In the genomic region with DNA sequence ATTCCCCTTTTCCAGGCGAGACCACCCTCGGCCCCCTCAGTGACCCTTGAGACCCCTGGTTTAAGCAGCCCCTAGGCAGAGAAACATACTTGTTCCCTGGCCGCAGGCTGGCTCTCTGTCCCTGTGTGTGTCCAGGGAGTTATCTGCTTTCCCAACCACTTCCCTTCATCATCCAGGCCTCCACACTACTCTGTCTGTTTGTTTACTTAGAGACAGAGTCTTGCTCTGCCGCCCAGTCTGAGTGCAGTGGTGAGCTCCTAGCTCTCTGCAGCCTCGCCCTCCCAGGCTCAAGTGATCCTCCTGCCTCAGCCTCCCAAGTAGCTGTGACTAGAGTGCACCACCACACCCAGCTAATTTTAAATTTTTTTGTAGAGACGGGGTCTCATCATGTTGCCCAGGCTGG, we compare ENCODE assay signal across 12 cellular contexts. TPM values are rescaled to one million over a fixed set of nuclear protein-coding genes. Genes with fewer than 3 reads are reported as not detected.
DNase-seq lines count a peak whose midpoint lies in the region; ATAC-seq and TF ChIP-seq lines count a peak whose summit lies in the region.
"Had no signal": no experiment of that assay in that cellular context is flagged by ENCODE, and none has a peak within 500 bp of the region (broad histone marks: within the 10 kb centered on the region; RNA-seq: fewer than 3 reads in every experiment).

No MANE protein-coding gene starts in this region.

- H3K4me3 ChIP-seq in Panc1 (ENCODE audit: low read depth in 2 of 2, low read length in 2 of 2) (0 out of 4 replicates have a peak overlapping the region, but pooled peaks of 1 of the 2 experiments have one; percentile 15), dorsolateral prefrontal cortex (peak overlapping the region in 11 of 59 donors; percentile 7 to 80 (median 35)), suprapubic skin (no peak overlapping the region)

- H3K27me3 Mint-ChIP-seq in activated CD4-positive, alpha-beta T cell treated with anti-CD3 and anti-CD28 coated beads for 36 hours: peaks cover 23% of the 10 kb centered on the region

- peaks cover 7% of the 10 kb centered on the region for H3K4me1 Mint-ChIP-seq in activated CD4-positive, alpha-beta T cell treated with anti-CD3 and anti-CD28 coated beads for 36 hours

- H3K4me3 Mint-ChIP-seq in activated CD4-positive, alpha-beta T cell treated with anti-CD3 and anti-CD28 coated beads for 36 hours: no peak overlapping the region

- H3K27ac ChIP-seq in Panc1 (ENCODE audit: low read length): peak overlapping the region; percentile 91
- H3K27ac ChIP-seq in dorsolateral prefrontal cortex: peak overlapping the region; percentile 78 to 100 (median 97)
- peak overlapping the region; percentile 92 for H3K27ac ChIP-seq in suprapubic skin

- CTCF ChIA-PET in Panc1 (lab: Charles Lee): interaction anchor here (0.7 kb wide), 1 partner anchor 11 kb away, joined by 6 read pairs; no protein-coding TSS in a partner anchor
- CTCF ChIA-PET in activated CD4-positive, alpha-beta T cell treated with anti-CD3 and anti-CD28 coated beads for 36 hours (lab: Charles Lee): interaction anchor here (1.6 to 1.7 kb wide), 2 partner anchors 22 to 58 kb away, joined by 3 to 4 read pairs; no protein-coding TSS in a partner anchor

- BruUV-seq in Panc1 (replicated peaks; lab: Mats Ljungman, UMichigan): TSS peak; percentile 60

- TF ChIP-seq EP300 in suprapubic skin (IDR thresholded peaks at IDR 0.05): no peak

- TF ChIP-seq POLR2A in suprapubic skin (IDR thresholded peaks at IDR 0.05): no peak

- no peaks in the 10 kb centered on the region for H3K36me3 ChIP-seq in Panc1 (ENCODE audit: control insufficient read depth, insufficient read depth, low read length)
- no peaks in the 10 kb centered on the region for H3K36me3 ChIP-seq in suprapubic skin

- H3K27ac Mint-ChIP-seq in activated CD4-positive, alpha-beta T cell treated with anti-CD3 and anti-CD28 coated beads for 36 hours: no peak overlapping the region
- H3K27ac Mint-ChIP-seq: naive B cell had no signal

- H3K9me3 Mint-ChIP-seq in activated CD4-positive, alpha-beta T cell treated with anti-CD3 and anti-CD28 coated beads for 36 hours (ENCODE audit: low read depth): no peaks in the 10 kb centered on the region

- POLR2A ChIA-PET in Panc1 (lab: Charles Lee): no interaction called here
- POLR2A ChIA-PET in activated CD4-positive, alpha-beta T cell treated with anti-CD3 and anti-CD28 coated beads for 36 hours (lab: Charles Lee): no interaction called here

- ATAC-seq in Panc1: no peak
- ATAC-seq in activated CD4-positive, alpha-beta T cell treated with anti-CD3 and anti-CD28 coated beads for 36 hours: no peak

- intact Hi-C loops in Panc1 (cut with micrococcal nuclease; ENCODE audit: unreplicated experiment): no loop called here
- intact Hi-C loops in dorsolateral prefrontal cortex (cut with DNase I): loop anchor here in 1 of 2 donors (5.0 kb wide), 1 partner anchor 122 kb away; a partner anchor contains a TSS
- intact Hi-C loops in activated CD4-positive, alpha-beta T cell treated with anti-CD3 and anti-CD28 coated beads for 36 hours (cut with DNase I, micrococcal nuclease): no loop called here

- TF ChIP-seq CTCF in Panc1 (IDR thresholded peaks at IDR 0.05) (no peak), dorsolateral prefrontal cortex (IDR thresholded peaks at IDR 0.05 in 54 of 56, conservative IDR thresholded peaks at IDR 0.05 in 2 of 56; ENCODE audit: low read depth in 1 of 56, partially characterized antibody in 56 of 56) (no peak), suprapubic skin (IDR thresholded peaks at IDR 0.05) (no peak)

- no peak for DNase-seq in Panc1 (ENCODE audit: low read depth, low spot score)
- DNase-seq in dorsolateral prefrontal cortex: no peak
- DNase-seq in lung microvascular endothelial cell (ENCODE audit: low read depth in 2 of 2): peak; percentile 55 to 82
- DNase-seq in suprapubic skin (ENCODE audit: low spot score in 2 of 2): no peak
- DNase-seq in NCI-H524 (lab: John Stamatoyannopoulos, UW): no peak
- DNase-seq in DMS79 treated with DMSO at 0.1 percent for 48 hours (lab: John Stamatoyannopoulos, UW): no peak
- DNase-seq in activated CD4-positive, alpha-beta T cell treated with anti-CD3 and anti-CD28 coated beads for 36 hours: no peak
- no peak for DNase-seq in ureter (ENCODE audit: low spot score)
- DNase-seq: activated CD4-positive, alpha-beta T cell treated with anti-CD3 and anti-CD28 coated beads, Interleukin-2, amount 50 U/mL, for 1 hour; naive B cell had no signal

- in situ Hi-C loops in Panc1 (cut with HindIII; ENCODE audit: low pct_unique_long_range_greater_than_20kb, low sequenced_read_pairs): no loop called here

- H3K4me1 ChIP-seq in Panc1 (ENCODE audit: control insufficient read depth, insufficient read depth, low read length) (peaks cover 65% of the 10 kb centered on the region), suprapubic skin (peaks cover 64% of the 10 kb centered on the region)

- WGBS in suprapubic skin: 75% methylated on average over 6 of the region's 6 CpGs

- H3K36me3 Mint-ChIP-seq in activated CD4-positive, alpha-beta T cell treated with anti-CD3 and anti-CD28 coated beads for 36 hours (ENCODE audit: low read depth): no peaks in the 10 kb centered on the region
- H3K36me3 Mint-ChIP-seq: naive B cell had no signal

- no peaks in the 10 kb centered on the region for H3K9me3 ChIP-seq in Panc1 (ENCODE audit: control insufficient read depth, insufficient read depth, low read depth, low read length)
- no peaks in the 10 kb centered on the region for H3K9me3 ChIP-seq in suprapubic skin

- no peaks in the 10 kb centered on the region for H3K27me3 ChIP-seq in Panc1 (ENCODE audit: control insufficient read depth, insufficient read depth, low read length)
- no peaks in the 10 kb centered on the region for H3K27me3 ChIP-seq in dorsolateral prefrontal cortex
- H3K27me3 ChIP-seq in suprapubic skin: peaks cover 14% of the 10 kb centered on the region

RNA-seq across cellular contexts. Expression of a gene that starts 5.8 kb away (rescaled TPM):
- total RNA-seq in Panc1 (2021; ENCODE audit: unreplicated experiment) (858 TPM), dorsolateral prefrontal cortex (100 to 1,000 TPM in 33 of 120 experiments, 10 to 100 TPM in 87; 27.4 to 258 (median 73.3) TPM), lung microvascular endothelial cell (2.2 and 5.0 TPM in 2 replicates), suprapubic skin (10 to 100 TPM; 14.5 to 27.6 (median 19.8) TPM), ureter (83.3 TPM)
- polyA plus RNA-seq in Panc1 (2012; ENCODE audit: insufficient read length): 1,549 TPM
- under 1 TPM; 0.56 to 0.78 TPM for total RNA-seq in activated CD4-positive, alpha-beta T cell treated with anti-CD3 and anti-CD28 coated beads for 36 hours

RNA-seq across cellular contexts. Expression of a gene that starts 8.6 kb away (rescaled TPM):
- 1.9 TPM for total RNA-seq in Panc1 (2021; ENCODE audit: unreplicated experiment)
- polyA plus RNA-seq in Panc1 (2012; ENCODE audit: insufficient read length): 3.7 TPM
- 10 to 100 TPM in 118 of 120 experiments, 1 to 10 TPM in 2; 4.0 to 63.5 (median 26.5) TPM for total RNA-seq in dorsolateral prefrontal cortex
- total RNA-seq in lung microvascular endothelial cell: under 0.01 and 0.22 TPM in 2 replicates
- total RNA-seq in suprapubic skin: 10 to 100 TPM in 1 of 4 donors, 1 to 10 TPM in 3; 2.8 to 10.3 (median 5.9) TPM
- not detected for total RNA-seq in activated CD4-positive, alpha-beta T cell treated with anti-CD3 and anti-CD28 coated beads for 36 hours
- 40.9 TPM for total RNA-seq in ureter
- total RNA-seq: Daoy had no signal

RNA-seq across cellular contexts. Expression of a gene that starts 19.8 kb away (rescaled TPM):
- total RNA-seq in Panc1 (2021; ENCODE audit: unreplicated experiment) (10.6 TPM), dorsolateral prefrontal cortex (10 to 100 TPM in 10 of 120 experiments, 1 to 10 TPM in 109, under 1 TPM in 1; 0.94 to 16.5 (median 3.5) TPM), lung microvascular endothelial cell (under 0.01 TPM in 2 replicates), suprapubic skin (1 to 10 TPM in 2 of 4 donors, under 1 TPM in 2; 0.32 to 4.2 (median 1.2) TPM), ureter (8.0 TPM)
- polyA plus RNA-seq in Panc1 (2012; ENCODE audit: insufficient read length): 8.1 TPM
- under 1 TPM; 0.30 to 0.39 TPM for total RNA-seq in activated CD4-positive, alpha-beta T cell treated with anti-CD3 and anti-CD28 coated beads for 36 hours
- total RNA-seq: frontal cortex had no signal

RNA-seq across cellular contexts. Expression of a gene that starts 22.6 kb away (rescaled TPM):
- total RNA-seq in Panc1 (2021; ENCODE audit: unreplicated experiment) (196 TPM), dorsolateral prefrontal cortex (100 to 1,000 TPM in 12 of 120 experiments, 10 to 100 TPM in 108; 56.0 to 114 (median 86.3) TPM), lung microvascular endothelial cell (79.8 and 90.2 TPM in 2 replicates), suprapubic skin (100 to 1,000 TPM in 3 of 4 donors, 10 to 100 TPM in 1; 93.6 to 119 (median 109) TPM), ureter (145 TPM)
- polyA plus RNA-seq in Panc1 (2012; ENCODE audit: insufficient read length): 252 TPM
- total RNA-seq in activated CD4-positive, alpha-beta T cell treated with anti-CD3 and anti-CD28 coated beads for 36 hours: 100 to 1,000 TPM; 126 to 143 TPM

RNA-seq across cellular contexts. Expression of a gene that starts 30.5 kb away (rescaled TPM):
- 297 TPM for total RNA-seq in Panc1 (2021; ENCODE audit: unreplicated experiment)
- polyA plus RNA-seq in Panc1 (2012; ENCODE audit: insufficient read length): 235 TPM
- total RNA-seq in dorsolateral prefrontal cortex: 100 to 1,000 TPM; 111 to 235 (median 165) TPM
- 36.0 and 57.9 TPM in 2 replicates for total RNA-seq in lung microvascular endothelial cell
- total RNA-seq in suprapubic skin: 100 to 1,000 TPM; 136 to 599 (median 160) TPM
- total RNA-seq in activated CD4-positive, alpha-beta T cell treated with anti-CD3 and anti-CD28 coated beads for 36 hours: 10 to 100 TPM; 73.6 to 89.7 TPM
- total RNA-seq in ureter: 259 TPM

Comparison
In these comparisons a context has a peak if more than half of its experiments do, and no peak if none do; other contexts are left out.
1. DNase-seq: peak in lung microvascular endothelial cell (2 of 2); none in Panc1 (single experiment), dorsolateral prefrontal cortex (0 of 10), suprapubic skin (0 of 2), NCI-H524 (0 of 2), DMS79 treated with DMSO at 0.1 percent for 48 hours (single experiment), activated CD4-positive, alpha-beta T cell treated with anti-CD3 and anti-CD28 coated beads for 36 hours (single experiment) and ureter (single experiment).
2. Peak in every context shown above with its lines, with median percentiles within 50 percentile points of each other: H3K27ac ChIP-seq.